7 cellular contexts compared by ENCODE assay signal in the genomic region with DNA sequence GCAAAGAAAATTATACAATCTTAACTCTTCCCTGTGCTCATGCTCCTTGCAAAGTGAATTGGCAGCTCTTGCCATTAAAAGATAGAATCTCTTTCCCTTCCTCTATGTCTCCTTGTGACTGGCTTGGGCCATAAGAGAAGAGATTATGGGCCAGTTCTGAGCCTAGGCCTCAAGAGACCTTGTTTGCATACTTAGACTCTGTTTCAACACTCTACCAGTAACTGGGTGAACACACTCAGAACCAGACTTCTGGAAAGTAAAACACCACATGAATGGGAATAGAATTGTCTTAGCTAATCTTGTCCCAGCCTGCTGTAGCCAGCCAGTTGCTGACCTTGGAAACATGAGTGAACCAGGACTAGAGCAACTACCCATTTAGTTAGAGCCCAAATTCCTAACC. TPM values are rescaled to one million over a fixed set of nuclear protein-coding genes. Genes with fewer than 3 reads are reported as not detected.
"Had no signal": no experiment of that assay in that cellular context is flagged by ENCODE, and none has a peak within 500 bp of the region (broad histone marks: within the 10 kb centered on the region; RNA-seq: fewer than 3 reads in every experiment).

No MANE protein-coding gene starts in this region.

- H3K27ac Mint-ChIP-seq: GM23338, H9 had no signal

- H3K4me3 ChIP-seq: GM23338 had no signal

- H3K4me1 Mint-ChIP-seq: GM23338, H9 had no signal

- DNase-seq: H9, HCEC 1CT, IMR-90, KBM-7 had no signal

- H2AFZ ChIP-seq: GM23338 had no signal

- H3K4me2 ChIP-seq: GM23338 had no signal

- H3K4me3 Mint-ChIP-seq: GM23338, H9 had no signal

- ATAC-seq: GM23338 had no signal

- H3K9me3 Mint-ChIP-seq: GM23338, H9 had no signal

RNA-seq across cellular contexts. Expression of gene OR6K3, which starts 15.3 kb away (rescaled TPM):
- total RNA-seq: GM23338, H1, H9, HT-29, IMR-90 had no signal
- polyA plus RNA-seq: GM23338, H1, IMR-90 had no signal

RNA-seq across cellular contexts. Expression of gene OR6K6, which starts 18.7 kb away (rescaled TPM):
- total RNA-seq: GM23338, H1, H9, HT-29, IMR-90 had no signal
- polyA plus RNA-seq: GM23338, H1, IMR-90 had no signal

RNA-seq across cellular contexts. Expression of gene OR6K2, which starts 35.4 kb away (rescaled TPM):
- total RNA-seq: GM23338, H1, H9, HT-29, IMR-90 had no signal
- polyA plus RNA-seq: GM23338, H1, IMR-90 had no signal

RNA-seq across cellular contexts. Expression of gene OR6N1, which starts 36.1 kb away (rescaled TPM):
- total RNA-seq: GM23338, H1, H9, HT-29, IMR-90 had no signal
- polyA plus RNA-seq: GM23338, H1, IMR-90 had no signal

RNA-seq across cellular contexts. Expression of gene OR6N2, which starts 45.2 kb away (rescaled TPM):
- total RNA-seq: GM23338, H1, H9, HT-29, IMR-90 had no signal
- polyA plus RNA-seq: GM23338, H1, IMR-90 had no signal
